In genomic region chr20:3800256-3800877, GRCh38 we compare ENCODE assay signal across 10 cellular contexts. TPM values are rescaled to one million over a fixed set of nuclear protein-coding genes. Genes with fewer than 3 reads are reported as not detected.
DNase-seq lines count a peak whose midpoint lies in the region; ATAC-seq lines count a peak whose summit lies in the region.
"Had no signal": no experiment of that assay in that cellular context is flagged by ENCODE, and none has a peak within 500 bp of the region (broad histone marks: within the 10 kb centered on the region; RNA-seq: fewer than 3 reads in every experiment).

No MANE protein-coding gene starts in this region.

- POLR2A ChIA-PET in activated CD8-positive, alpha-beta T cell treated with anti-CD3 and anti-CD28 coated beads, Interleukin-2, amount 10 ng/mL, durations not matched to agents 7 days and 5 days (lab: Charles Lee): interaction anchor here (1.3 to 1.4 kb wide), 3 partner anchors 10 to 16 kb away, joined by 4 to 5 read pairs (median 5); no protein-coding TSS in a partner anchor

- peaks cover 81% of the 10 kb centered on the region for H3K4me1 Mint-ChIP-seq in activated T-cell treated with anti-CD3 and anti-CD28 coated beads, Interleukin-2, amount 50 U/mL, for 24 hours (ENCODE audit: low read depth)
- H3K4me1 Mint-ChIP-seq in activated T-cell treated with anti-CD3 and anti-CD28 coated beads, Interleukin-2, amount 50 U/mL, for 4 hours (ENCODE audit: low read depth): peaks cover 79% of the 10 kb centered on the region
- peaks cover 63% of the 10 kb centered on the region for H3K4me1 Mint-ChIP-seq in activated CD8-positive, alpha-beta T cell treated with anti-CD3 and anti-CD28 coated beads, Interleukin-2, amount 10 ng/mL, durations not matched to agents 7 days and 5 days (ENCODE audit: low read depth)

- peaks cover 89% of the 10 kb centered on the region for H3K36me3 Mint-ChIP-seq in activated T-cell treated with anti-CD3 and anti-CD28 coated beads, Interleukin-2, amount 50 U/mL, for 24 hours (ENCODE audit: low read depth)
- H3K36me3 Mint-ChIP-seq in activated T-cell treated with anti-CD3 and anti-CD28 coated beads, Interleukin-2, amount 50 U/mL, for 4 hours (ENCODE audit: insufficient read depth): peaks cover 35% of the 10 kb centered on the region
- peaks cover 88% of the 10 kb centered on the region for H3K36me3 Mint-ChIP-seq in activated CD8-positive, alpha-beta T cell treated with anti-CD3 and anti-CD28 coated beads, Interleukin-2, amount 10 ng/mL, durations not matched to agents 7 days and 5 days (ENCODE audit: low read depth)

- H3K27me3 Mint-ChIP-seq in activated T-cell treated with anti-CD3 and anti-CD28 coated beads, Interleukin-2, amount 50 U/mL, for 24 hours: no peaks in the 10 kb centered on the region
- H3K27me3 Mint-ChIP-seq in activated T-cell treated with anti-CD3 and anti-CD28 coated beads, Interleukin-2, amount 50 U/mL, for 4 hours (ENCODE audit: low read depth): no peaks in the 10 kb centered on the region
- no peaks in the 10 kb centered on the region for H3K27me3 Mint-ChIP-seq in activated CD8-positive, alpha-beta T cell treated with anti-CD3 and anti-CD28 coated beads, Interleukin-2, amount 10 ng/mL, durations not matched to agents 7 days and 5 days (ENCODE audit: low read depth)

- H3K27ac ChIP-seq in temporal lobe (ENCODE audit: low read depth, low read length): peak overlapping the region; percentile 14

- H3K4me3 Mint-ChIP-seq in activated T-cell treated with anti-CD3 and anti-CD28 coated beads, Interleukin-2, amount 50 U/mL, for 24 hours: no peak overlapping the region
- no peak overlapping the region for H3K4me3 Mint-ChIP-seq in activated T-cell treated with anti-CD3 and anti-CD28 coated beads, Interleukin-2, amount 50 U/mL, for 4 hours
- peak overlapping the region; percentile 92 for H3K4me3 Mint-ChIP-seq in activated CD8-positive, alpha-beta T cell treated with anti-CD3 and anti-CD28 coated beads, Interleukin-2, amount 10 ng/mL, durations not matched to agents 7 days and 5 days

- no peak for ATAC-seq in activated T-cell treated with anti-CD3 and anti-CD28 coated beads, Interleukin-2, amount 50 U/mL, for 4 hours
- ATAC-seq in activated CD8-positive, alpha-beta T cell treated with anti-CD3 and anti-CD28 coated beads, Interleukin-2, amount 10 ng/mL, durations not matched to agents 7 days and 5 days: no peak

- H3K9me3 Mint-ChIP-seq in activated T-cell treated with anti-CD3 and anti-CD28 coated beads, Interleukin-2, amount 50 U/mL, for 24 hours: no peaks in the 10 kb centered on the region
- no peaks in the 10 kb centered on the region for H3K9me3 Mint-ChIP-seq in activated T-cell treated with anti-CD3 and anti-CD28 coated beads, Interleukin-2, amount 50 U/mL, for 4 hours
- no peaks in the 10 kb centered on the region for H3K9me3 Mint-ChIP-seq in activated CD8-positive, alpha-beta T cell treated with anti-CD3 and anti-CD28 coated beads, Interleukin-2, amount 10 ng/mL, durations not matched to agents 7 days and 5 days (ENCODE audit: insufficient read depth)

- no peak for DNase-seq in activated T-cell treated with anti-CD3 and anti-CD28 coated beads, Interleukin-2, amount 50 U/mL, for 24 hours
- no peak for DNase-seq in activated T-cell treated with anti-CD3 and anti-CD28 coated beads, Interleukin-2, amount 50 U/mL, for 4 hours
- DNase-seq in activated CD8-positive, alpha-beta T cell treated with anti-CD3 and anti-CD28 coated beads, Interleukin-2, amount 10 ng/mL, durations not matched to agents 7 days and 5 days: no peak
- DNase-seq in islet precursor cell (peak; percentile 64), NCI-H1930 (lab: John Stamatoyannopoulos, UW) (no peak), NCI-H2029 treated with DMSO at 0.1 percent for 48 hours (lab: John Stamatoyannopoulos, UW) (no peak), DMS153 (lab: John Stamatoyannopoulos, UW) (no peak)
- DNase-seq: MV-4-11; stimulated activated CD8-positive, alpha-beta memory T cell treated with anti-CD3 and anti-CD28 coated beads, Interleukin-4, amount 100 ng/mL, for 48 hours had no signal

- H3K27ac Mint-ChIP-seq in activated T-cell treated with anti-CD3 and anti-CD28 coated beads, Interleukin-2, amount 50 U/mL, for 24 hours: peak overlapping the region; percentile 97
- H3K27ac Mint-ChIP-seq in activated CD8-positive, alpha-beta T cell treated with anti-CD3 and anti-CD28 coated beads, Interleukin-2, amount 10 ng/mL, durations not matched to agents 7 days and 5 days: peak overlapping the region; percentile 95

- CTCF ChIA-PET in activated CD8-positive, alpha-beta T cell treated with anti-CD3 and anti-CD28 coated beads, Interleukin-2, amount 10 ng/mL, durations not matched to agents 7 days and 5 days (lab: Charles Lee): interaction anchor here (2.7 to 4.2 kb wide), 2 partner anchors 14 to 19 kb away, joined by 12 to 30 read pairs; partner anchors contain the start of gene AP5S1

RNA-seq across cellular contexts. Expression of gene CDC25B, which starts 4.3 kb away (rescaled TPM):
- 10 to 100 TPM; 32.8 to 40.8 (median 34.7) TPM for total RNA-seq in activated T-cell treated with anti-CD3 and anti-CD28 coated beads, Interleukin-2, amount 50 U/mL, for 4 hours
- total RNA-seq in activated CD8-positive, alpha-beta T cell treated with anti-CD3 and anti-CD28 coated beads, Interleukin-2, amount 10 ng/mL, durations not matched to agents 7 days and 5 days: 100 to 1,000 TPM; 294 to 298 TPM
- 6.6 TPM for total RNA-seq in temporal lobe

RNA-seq across cellular contexts. Expression of gene CENPB, which starts 13.8 kb away (rescaled TPM):
- total RNA-seq in activated T-cell treated with anti-CD3 and anti-CD28 coated beads, Interleukin-2, amount 50 U/mL, for 4 hours: 10 to 100 TPM; 77.9 to 91.4 (median 89.2) TPM
- total RNA-seq in activated CD8-positive, alpha-beta T cell treated with anti-CD3 and anti-CD28 coated beads, Interleukin-2, amount 10 ng/mL, durations not matched to agents 7 days and 5 days: 10 to 100 TPM; 87.1 to 92.0 TPM
- 31.0 TPM for total RNA-seq in temporal lobe

RNA-seq across cellular contexts. Expression of gene SPEF1, which starts 19.1 kb away (rescaled TPM):
- under 1 TPM in 1 of 3 donors, not detected in 2; 0.18 TPM for total RNA-seq in activated T-cell treated with anti-CD3 and anti-CD28 coated beads, Interleukin-2, amount 50 U/mL, for 4 hours
- total RNA-seq in activated CD8-positive, alpha-beta T cell treated with anti-CD3 and anti-CD28 coated beads, Interleukin-2, amount 10 ng/mL, durations not matched to agents 7 days and 5 days: under 1 TPM; 0.16 TPM
- total RNA-seq in temporal lobe: 0.98 TPM

RNA-seq across cellular contexts. Expression of gene AP5S1, which starts 20.0 kb away (rescaled TPM):
- total RNA-seq in activated T-cell treated with anti-CD3 and anti-CD28 coated beads, Interleukin-2, amount 50 U/mL, for 4 hours: 10 to 100 TPM; 14.2 to 17.3 (median 14.7) TPM
- total RNA-seq in activated CD8-positive, alpha-beta T cell treated with anti-CD3 and anti-CD28 coated beads, Interleukin-2, amount 10 ng/mL, durations not matched to agents 7 days and 5 days: 10 to 100 TPM; 13.8 to 16.5 TPM
- 4.2 TPM for total RNA-seq in temporal lobe

RNA-seq across cellular contexts. Expression of gene ADISSP, which starts 32.8 kb away (rescaled TPM):
- 100 to 1,000 TPM in 1 of 3 donors, 10 to 100 TPM in 2; 63.3 to 102 (median 84.2) TPM for total RNA-seq in activated T-cell treated with anti-CD3 and anti-CD28 coated beads, Interleukin-2, amount 50 U/mL, for 4 hours
- 10 to 100 TPM; 37.4 to 38.5 TPM for total RNA-seq in activated CD8-positive, alpha-beta T cell treated with anti-CD3 and anti-CD28 coated beads, Interleukin-2, amount 10 ng/mL, durations not matched to agents 7 days and 5 days
- 19.9 TPM for total RNA-seq in temporal lobe

Comparison
In these comparisons a context has a peak if more than half of its experiments do, and no peak if none do; other contexts are left out.
1. RNA of gene CDC25B, which starts 4.3 kb away (total RNA-seq): 294 to 298 TPM in activated CD8-positive, alpha-beta T cell treated with anti-CD3 and anti-CD28 coated beads, Interleukin-2, amount 10 ng/mL, durations not matched to agents 7 days and 5 days; 32.8 to 40.8 TPM in activated T-cell treated with anti-CD3 and anti-CD28 coated beads, Interleukin-2, amount 50 U/mL, for 4 hours and 6.6 TPM in temporal lobe (single experiment); every median in the first group is over 4 times any median in the second.